Comparison of ENCODE assay signal across 9 cellular contexts in genomic region chr6:28719275-28719940, GRCh38.
DNase-seq lines count a peak whose midpoint lies in the region; ATAC-seq and TF ChIP-seq lines count a peak whose summit lies in the region.
"Had no signal": no experiment of that assay in that cellular context is flagged by ENCODE, and none has a peak within 500 bp of the region (broad histone marks: within the 10 kb centered on the region; RNA-seq: fewer than 3 reads in every experiment).

No MANE protein-coding gene starts in this region.

- peak; percentile 91 for ATAC-seq in foreskin keratinocyte

- no peaks in the 10 kb centered on the region for H3K4me1 ChIP-seq in SJCRH30
- no peaks in the 10 kb centered on the region for H3K4me1 ChIP-seq in foreskin keratinocyte
- no peaks in the 10 kb centered on the region for H3K4me1 ChIP-seq in thyroid gland
- H3K4me1 ChIP-seq: colonic mucosa had no signal

- TF ChIP-seq CTCF in foreskin keratinocyte (conservative IDR thresholded peaks at IDR 0.05) (peak; percentile 2), thyroid gland (IDR thresholded peaks at IDR 0.05) (no peak)

- H3K27me3 ChIP-seq in SJCRH30: no peaks in the 10 kb centered on the region
- peaks cover 5% of the 10 kb centered on the region for H3K27me3 ChIP-seq in foreskin keratinocyte
- H3K27me3 ChIP-seq in thyroid gland: no peaks in the 10 kb centered on the region
- H3K27me3 ChIP-seq: colonic mucosa had no signal

- DNase-seq in GDM1 (lab: John Stamatoyannopoulos, UW) (peak; percentile 8), HT1080 (ENCODE audit: low read depth) (peak; percentile 78), SJCRH30 (peak; percentile 6 to 14), foreskin keratinocyte (peak in 1 of 2 donors; percentile 71), GM19240 (ENCODE audit: insufficient read length, low spot score) (no peak), thyroid gland (no peak)
- DNase-seq in activated CD4-positive, CD25-positive, alpha-beta regulatory T cell (lab: John Stamatoyannopoulos, UW): no peak
- DNase-seq: activated CD8-positive, alpha-beta memory T cell treated with anti-CD3 and anti-CD28 coated beads for 24 hours; colonic mucosa had no signal

- H3K27ac ChIP-seq in SJCRH30: no peak overlapping the region
- H3K27ac ChIP-seq in foreskin keratinocyte: no peak overlapping the region
- no peak overlapping the region for H3K27ac ChIP-seq in thyroid gland
- H3K27ac ChIP-seq: colonic mucosa had no signal

- no peaks in the 10 kb centered on the region for H3K36me3 ChIP-seq in SJCRH30
- no peaks in the 10 kb centered on the region for H3K36me3 ChIP-seq in thyroid gland
- H3K36me3 ChIP-seq: colonic mucosa had no signal

- intact Hi-C loops in thyroid gland (cut with DNase I): no loop called here

- WGBS in thyroid gland, 2 donors: 14 to 25% methylated on average over 11 of the region's 11 CpGs

- H3K4me3 ChIP-seq in SJCRH30 (no peak overlapping the region), thyroid gland (replicated peaks in 1 of 3) (no peak overlapping the region)
- H3K4me3 ChIP-seq: colonic mucosa had no signal

- no peaks in the 10 kb centered on the region for H3K9me3 ChIP-seq in SJCRH30 (replicated peaks)
- H3K9me3 ChIP-seq in thyroid gland: no peaks in the 10 kb centered on the region
- H3K9me3 ChIP-seq: colonic mucosa had no signal

- TF ChIP-seq POLR2A in thyroid gland (IDR thresholded peaks at IDR 0.05): no peak

Comparison
In these comparisons a context has a peak if more than half of its experiments do, and no peak if none do; other contexts are left out.
1. DNase-seq: peak in GDM1 (single experiment), HT1080 (single experiment) and SJCRH30 (2 of 2); none in activated CD4-positive, CD25-positive, alpha-beta regulatory T cell (0 of 4), GM19240 (single experiment) and thyroid gland (0 of 2).